ENCODE assay signal across 8 cellular contexts in the genomic region with DNA sequence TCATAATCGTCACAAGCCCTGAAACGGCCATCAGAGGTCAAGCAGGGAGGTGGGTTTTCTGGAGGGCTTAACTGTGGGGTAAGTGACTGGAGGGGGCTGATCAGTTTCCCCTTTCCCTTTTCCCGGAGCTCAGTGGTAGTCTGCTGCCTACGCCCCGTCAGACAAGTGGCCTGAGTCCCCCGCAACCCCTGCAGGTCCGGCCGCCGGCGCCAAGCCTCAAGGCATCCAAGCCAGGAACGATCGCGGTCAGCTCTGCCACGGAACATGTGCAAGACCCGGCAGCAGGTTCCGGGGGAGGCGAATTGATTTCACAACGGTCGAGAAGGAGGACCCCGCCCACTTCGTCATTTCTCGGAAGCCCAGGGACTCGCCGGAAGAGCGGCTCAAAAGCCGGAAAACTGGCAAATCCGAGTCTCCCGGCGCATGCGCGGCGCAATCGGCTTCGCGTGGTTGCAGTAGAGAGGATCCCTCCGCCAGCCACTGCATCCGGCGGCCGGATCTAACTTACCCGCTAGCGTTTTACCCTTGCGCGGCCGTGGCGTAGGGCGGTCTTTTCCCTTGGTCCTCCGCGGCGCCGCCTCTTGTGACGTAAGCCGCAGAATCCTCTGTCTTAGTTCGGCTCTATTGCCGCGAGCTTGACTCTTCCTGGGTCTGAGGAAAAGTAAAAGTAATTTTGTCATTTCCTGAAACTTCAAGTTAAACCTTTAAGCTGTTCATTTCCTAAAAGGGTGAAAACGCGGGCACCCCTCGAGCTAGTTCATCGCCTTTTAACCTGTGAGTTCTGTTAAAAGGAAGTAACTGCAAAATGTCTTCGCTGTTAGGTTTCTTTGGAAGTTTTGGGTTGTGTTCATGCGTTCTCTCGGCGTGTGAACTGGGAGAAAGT.
DNase-seq lines count a peak whose midpoint lies in the region; ATAC-seq and TF ChIP-seq lines count a peak whose summit lies in the region.

No MANE protein-coding gene starts in this region.

- H3K9ac ChIP-seq in SK-N-MC (ENCODE audit: insufficient read length), result peak overlapping the region; percentile 97

- peaks cover 12% of the 10 kb centered on the region for H3K36me3 Mint-ChIP-seq in activated naive CD4-positive, alpha-beta T cell treated with anti-CD3 and anti-CD28 coated beads, Interleukin-2, amount 50 U/mL, for 24 hours

- no peaks in the 10 kb centered on the region for H3K9me3 Mint-ChIP-seq in activated naive CD4-positive, alpha-beta T cell treated with anti-CD3 and anti-CD28 coated beads, Interleukin-2, amount 50 U/mL, for 24 hours

- DNase-seq in NCI-H1048 (lab: John Stamatoyannopoulos, UW) (peak; percentile 90), SK-N-MC (ENCODE audit: low read depth, low spot score) (peak; percentile 98), germinal center (ENCODE audit: low spot score) (peak; percentile 95), substantia nigra (lab: John Stamatoyannopoulos, UW) (peak; percentile 89 to 100 (median 97))

- no peaks in the 10 kb centered on the region for H3K9me3 ChIP-seq in SK-N-MC (ENCODE audit: low read depth, low read length)
- H3K9me3 ChIP-seq in neutrophil, result no peaks in the 10 kb centered on the region

- peak; percentile 94 for ATAC-seq in HG02588 (IDR thresholded peaks at IDR 0.05; ENCODE audit: unreplicated experiment)

- no peaks in the 10 kb centered on the region for H3K27me3 ChIP-seq in neutrophil

- H3K4me3 ChIP-seq in GM08714 (ENCODE audit: low read length), result peak overlapping the region; percentile 96
- peak overlapping the region; percentile 97 for H3K4me3 ChIP-seq in SK-N-MC
- peak overlapping the region; percentile 74 to 86 for H3K4me3 ChIP-seq in neutrophil (ENCODE audit: low read depth in 1 of 2, low read length in 1 of 2)

- peak overlapping the region; percentile 97 for H3K27ac Mint-ChIP-seq in activated naive CD4-positive, alpha-beta T cell treated with anti-CD3 and anti-CD28 coated beads, Interleukin-2, amount 50 U/mL, for 24 hours

- no peaks in the 10 kb centered on the region for H3K27me3 Mint-ChIP-seq in activated naive CD4-positive, alpha-beta T cell treated with anti-CD3 and anti-CD28 coated beads, Interleukin-2, amount 50 U/mL, for 24 hours

- TF ChIP-seq CTCF in neutrophil (IDR thresholded peaks at IDR 0.05), result peak; percentile 39

- H3K36me3 ChIP-seq in SK-N-MC (ENCODE audit: insufficient read depth, low read length) (no peaks in the 10 kb centered on the region), neutrophil (no peaks in the 10 kb centered on the region)

- H3K4me1 ChIP-seq in neutrophil (ENCODE audit: control insufficient read depth in 1 of 2, insufficient read depth in 1 of 2, low read depth in 1 of 2, low read length in 1 of 2), result peaks cover 26 to 33% of the 10 kb centered on the region in 2 experiments

- H3K27ac ChIP-seq in SK-N-MC (peak overlapping the region; percentile 96), neutrophil (peak overlapping the region; percentile 95), substantia nigra (ENCODE audit: low read depth, low read length, poor library complexity, severe bottlenecking) (peak overlapping the region; percentile 87)

- peaks cover 26% of the 10 kb centered on the region for H3K4me1 Mint-ChIP-seq in activated naive CD4-positive, alpha-beta T cell treated with anti-CD3 and anti-CD28 coated beads, Interleukin-2, amount 50 U/mL, for 24 hours

- peak overlapping the region; percentile 94 for H3K4me3 Mint-ChIP-seq in activated naive CD4-positive, alpha-beta T cell treated with anti-CD3 and anti-CD28 coated beads, Interleukin-2, amount 50 U/mL, for 24 hours

Comparison
In these comparisons a context has a peak if more than half of its experiments do, and no peak if none do; other contexts are left out.
1. Peak in every context shown above with its lines: DNase-seq, ATAC-seq, H3K4me3 ChIP-seq and H3K27ac ChIP-seq.